In genomic region chr2:127637236-127637630, GRCh38 we compare ENCODE assay signal across 11 cellular contexts. TPM values are rescaled to one million over a fixed set of nuclear protein-coding genes. Genes with fewer than 3 reads are reported as not detected.
DNase-seq lines count a peak whose midpoint lies in the region; FAIRE-seq and TF ChIP-seq lines count a peak whose summit lies in the region.
"Had no signal": no experiment of that assay in that cellular context is flagged by ENCODE, and none has a peak within 500 bp of the region (broad histone marks: within the 10 kb centered on the region; RNA-seq: fewer than 3 reads in every experiment).

No MANE protein-coding gene starts in this region.

- H3K9ac ChIP-seq in mucosa of rectum (ENCODE audit: low read depth in 1 of 2, low read length in 2 of 2), result no peak overlapping the region

- H3K27ac ChIP-seq in mucosa of rectum (ENCODE audit: low read depth in 2 of 2, low read length in 2 of 2), result peak overlapping the region; percentile 12 to 52
- peak overlapping the region; percentile 61 to 92 (median 80) for H3K27ac ChIP-seq in tibial nerve
- H3K27ac ChIP-seq: testis had no signal

- no peak for FAIRE-seq in HTR-8/SVneo (lab: Jason Lieb, UNC)
- FAIRE-seq: colon had no signal

- TF ChIP-seq POLR2A in tibial nerve (IDR thresholded peaks at IDR 0.05), result no peak

- peaks cover 20 to 24% of the 10 kb centered on the region in 2 donors for H3K4me1 ChIP-seq in mucosa of rectum (ENCODE audit: control insufficient read depth in 2 of 2, insufficient read depth in 2 of 2, low read length in 2 of 2)
- peaks cover 0 to 69% (median 52%) of the 10 kb centered on the region in 4 donors for H3K4me1 ChIP-seq in tibial nerve

- H3K4me1 Mint-ChIP-seq in T-helper 2 cell treated with Interferon-gamma antibody and Interleukin-4, amounts not matched to agents 5 μg/mL and 100 μg/mL, for 36 hours (ENCODE audit: low read depth), result peaks cover 28% of the 10 kb centered on the region

- H3K27me3 ChIP-seq in mucosa of rectum (ENCODE audit: control insufficient read depth in 2 of 2, insufficient read depth in 2 of 2, low read length in 2 of 2), result no peaks in the 10 kb centered on the region
- no peaks in the 10 kb centered on the region for H3K27me3 ChIP-seq in tibial nerve
- H3K27me3 ChIP-seq: testis had no signal

- no peaks in the 10 kb centered on the region for H3K36me3 Mint-ChIP-seq in T-helper 2 cell treated with Interferon-gamma antibody and Interleukin-4, amounts not matched to agents 5 μg/mL and 100 μg/mL, for 36 hours (ENCODE audit: low read depth)

- no peak for DNase-seq in T-helper 2 cell treated with Interferon-gamma antibody and Interleukin-4, amounts not matched to agents 5 μg/mL and 100 μg/mL, for 36 hours (ENCODE audit: low spot score)
- DNase-seq in T-helper 2 cell (no peak), dermis blood vessel endothelial cell (peak; percentile 45), tibial nerve (ENCODE audit: low spot score in 2 of 2) (no peak), HTR-8/SVneo (ENCODE audit: insufficient read length, low spot score) (no peak), pons (ENCODE audit: low spot score) (no peak), RKO (ENCODE audit: low spot score) (no peak)
- DNase-seq: activated naive CD4-positive, alpha-beta T cell; testis had no signal

- no peak overlapping the region for H3K4me3 Mint-ChIP-seq in T-helper 2 cell treated with Interferon-gamma antibody and Interleukin-4, amounts not matched to agents 5 μg/mL and 100 μg/mL, for 36 hours

- peaks cover 6 to 13% of the 10 kb centered on the region in 2 donors for H3K36me3 ChIP-seq in mucosa of rectum (ENCODE audit: control insufficient read depth in 2 of 2, insufficient read depth in 2 of 2, low read length in 2 of 2)
- peaks cover 0 to 23% (median 0%) of the 10 kb centered on the region in 3 donors for H3K36me3 ChIP-seq in tibial nerve

- no peaks in the 10 kb centered on the region for H3K9me3 ChIP-seq in mucosa of rectum (ENCODE audit: control insufficient read depth in 2 of 2, low read length in 2 of 2)
- no peaks in the 10 kb centered on the region for H3K9me3 ChIP-seq in tibial nerve
- H3K9me3 ChIP-seq: testis had no signal

- H3K27me3 Mint-ChIP-seq in T-helper 2 cell treated with Interferon-gamma antibody and Interleukin-4, amounts not matched to agents 5 μg/mL and 100 μg/mL, for 36 hours (ENCODE audit: low read depth), result no peaks in the 10 kb centered on the region

- TF ChIP-seq EP300 in tibial nerve (IDR thresholded peaks at IDR 0.05), result no peak

- 14 to 42% methylated on average over 6 to 8 of the region's 13 CpGs for WGBS in tibial nerve, 2 donors

- no peak for TF ChIP-seq CTCF in tibial nerve (IDR thresholded peaks at IDR 0.05)

- H3K27ac Mint-ChIP-seq in T-helper 2 cell treated with Interferon-gamma antibody and Interleukin-4, amounts not matched to agents 5 μg/mL and 100 μg/mL, for 36 hours, result peak overlapping the region; percentile 26

- no peak overlapping the region for H3K4me3 ChIP-seq in mucosa of rectum (ENCODE audit: low read length in 2 of 2)
- H3K4me3 ChIP-seq in tibial nerve, result no peak overlapping the region
- H3K4me3 ChIP-seq: testis had no signal

- no peaks in the 10 kb centered on the region for H3K9me3 Mint-ChIP-seq in T-helper 2 cell treated with Interferon-gamma antibody and Interleukin-4, amounts not matched to agents 5 μg/mL and 100 μg/mL, for 36 hours

RNA-seq across cellular contexts. Expression of gene GPR17, which starts 8.7 kb away (rescaled TPM):
- total RNA-seq in dermis blood vessel endothelial cell (not detected in 2 replicates), tibial nerve (1 to 10 TPM; 1.1 to 1.6 (median 1.2) TPM)

RNA-seq across cellular contexts. Expression of gene LIMS2, which starts 38.1 kb away (rescaled TPM):
- total RNA-seq in dermis blood vessel endothelial cell (20.1 and 23.8 TPM in 2 replicates), tibial nerve (100 to 1,000 TPM in 2 of 4 donors, 10 to 100 TPM in 2; 86.1 to 111 (median 98.1) TPM)
